8 cellular contexts compared by ENCODE assay signal in genomic region chr16:86566966-86567700, GRCh38. TPM values are rescaled to one million over a fixed set of nuclear protein-coding genes. Genes with fewer than 3 reads are reported as not detected.
DNase-seq lines count a peak whose midpoint lies in the region; ATAC-seq and TF ChIP-seq lines count a peak whose summit lies in the region.

No MANE protein-coding gene starts in this region.

- H3K4me1 ChIP-seq in vagina, result peaks cover 17% of the 10 kb centered on the region

- DNase-seq in stimulated activated CD4-positive, alpha-beta T cell treated with anti-CD3 and anti-CD28 coated beads, Interleukin-15, amount 100 ng/mL, for 24 hours, result peak; percentile 17
- DNase-seq in stimulated activated CD4-positive, alpha-beta T cell treated with anti-CD3 and anti-CD28 coated beads, Interleukin-2, amount 100 ng/mL, for 48 hours, result no peak
- peak; percentile 83 for DNase-seq in choroid plexus epithelial cell (ENCODE audit: low read depth)
- no peak for DNase-seq in vagina (ENCODE audit: extremely low spot score in 2 of 2)
- DNase-seq in NAMALWA (ENCODE audit: low spot score), result no peak
- no peak for DNase-seq in NCI-H146 (lab: John Stamatoyannopoulos, UW)

- H3K4me3 ChIP-seq in choroid plexus epithelial cell (ENCODE audit: low read depth, low read length) (peak overlapping the region; percentile 91), vagina (peak overlapping the region; percentile 37 to 42)

- intact Hi-C loops in vagina (cut with DNase I), result loop anchor here (5.0 kb wide), 2 partner anchors 115 to 485 kb away; no protein-coding TSS in a partner anchor

- peaks cover 37% of the 10 kb centered on the region for H3K27me3 ChIP-seq in layer of hippocampus (ENCODE audit: control insufficient read depth, insufficient read depth, low read length)
- H3K27me3 ChIP-seq in vagina, result peaks cover 3% of the 10 kb centered on the region

- ATAC-seq in GM18505 (IDR thresholded peaks at IDR 0.05; ENCODE audit: unreplicated experiment), result no peak

- peak overlapping the region; percentile 18 for H3K27ac ChIP-seq in layer of hippocampus (ENCODE audit: low read depth, low read length)
- H3K27ac ChIP-seq in vagina, result peak overlapping the region; percentile 47

- no peaks in the 10 kb centered on the region for H3K36me3 ChIP-seq in vagina

- no peak for TF ChIP-seq CTCF in choroid plexus epithelial cell (conservative IDR thresholded peaks at IDR 0.05; ENCODE audit: low read depth, low read length)
- no peak for TF ChIP-seq CTCF in vagina (IDR thresholded peaks at IDR 0.05)

- no peak for TF ChIP-seq POLR2A in vagina (IDR thresholded peaks at IDR 0.05)
- no peak for TF ChIP-seq POLR2A in GM18505 (IDR thresholded peaks at IDR 0.05; ENCODE audit: borderline replicate concordance, extremely low read depth, insufficient read depth, insufficient read length)

- no peaks in the 10 kb centered on the region for H3K9me3 ChIP-seq in vagina

RNA-seq across cellular contexts. Expression of gene FOXC2, which starts 0.5 kb away (rescaled TPM):
- 2.7 TPM for total RNA-seq in vagina

RNA-seq across cellular contexts. Expression of gene FOXL1, which starts 11.2 kb away (rescaled TPM):
- total RNA-seq in vagina, result 0.98 TPM

RNA-seq across cellular contexts. Expression of gene MTHFSD, which starts 12.1 kb away (rescaled TPM):
- 20.4 TPM for total RNA-seq in vagina

RNA-seq across cellular contexts. Expression of gene FOXF1, which starts 56.8 kb away (rescaled TPM):
- total RNA-seq in vagina, result 26.0 TPM

Comparison
In these comparisons a context has a peak if more than half of its experiments do, and no peak if none do; other contexts are left out.
1. DNase-seq: peak in stimulated activated CD4-positive, alpha-beta T cell treated with anti-CD3 and anti-CD28 coated beads, Interleukin-15, amount 100 ng/mL, for 24 hours (single experiment) and choroid plexus epithelial cell (single experiment); none in stimulated activated CD4-positive, alpha-beta T cell treated with anti-CD3 and anti-CD28 coated beads, Interleukin-2, amount 100 ng/mL, for 48 hours (0 of 2), vagina (0 of 2), NAMALWA (single experiment) and NCI-H146 (single experiment).